Comparison of ENCODE assay signal across 8 cellular contexts in the genomic region with DNA sequence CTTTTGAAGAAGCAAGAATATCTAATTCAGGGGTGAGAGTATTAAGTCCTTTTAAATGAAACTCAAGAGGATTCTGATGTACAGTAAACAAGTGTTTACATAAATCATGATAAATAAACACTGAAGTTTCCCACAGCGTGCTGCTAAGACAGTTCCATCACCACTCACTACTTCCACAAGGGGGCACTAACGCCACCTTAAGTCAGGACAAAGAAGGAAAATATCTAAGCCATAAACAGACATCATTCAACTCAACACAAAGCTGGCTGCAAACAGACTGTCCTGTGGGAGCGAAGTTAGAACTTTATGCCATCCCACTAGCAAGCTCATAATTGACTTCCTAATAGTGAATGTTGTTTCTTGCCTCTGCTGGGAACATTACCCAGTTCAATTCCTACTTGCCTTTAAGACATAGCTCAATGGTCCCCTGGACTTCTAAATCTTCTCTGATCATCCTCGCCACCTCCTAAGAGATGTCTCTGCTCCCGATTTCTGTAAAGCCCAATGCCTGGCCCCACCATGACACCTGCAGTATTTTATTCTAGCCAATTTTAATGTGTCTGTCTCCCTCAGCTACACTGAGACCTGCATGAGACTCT. TPM values are rescaled to one million over a fixed set of nuclear protein-coding genes. Genes with fewer than 3 reads are reported as not detected.
A peak's percentile ranks its signal among the peaks of the same experiment; 100 is the strongest.
DNase-seq lines count a peak whose midpoint lies in the region; ATAC-seq, FAIRE-seq and TF ChIP-seq lines count a peak whose summit lies in the region.

No MANE protein-coding gene starts in this region.

- peaks cover 18% of the 10 kb centered on the region for H3K4me1 Mint-ChIP-seq in activated T-helper 1 cell treated with anti-CD3 and anti-CD28 coated beads, Interleukin-12 subunit alpha, Interleukin-12 subunit beta, Interleukin-2, Interleukin-4 antibody, amounts not matched to agents 30 ng/mL and 10 ng/mL and 1 ng/mL, durations not matched to agents 14 hours and 24 hours and 36 hours (ENCODE audit: low read depth)
- H3K4me1 Mint-ChIP-seq in osteocyte (ENCODE audit: unreplicated experiment) = peaks cover 6% of the 10 kb centered on the region

- peak; percentile 66 for ATAC-seq in GM21367 (IDR thresholded peaks at IDR 0.05; ENCODE audit: unreplicated experiment)

- H3K4me3 ChIP-seq in fibroblast of villous mesenchyme (ENCODE audit: low read depth, low read length) = no peak overlapping the region

- no peaks in the 10 kb centered on the region for H3K9me3 Mint-ChIP-seq in activated T-helper 1 cell treated with anti-CD3 and anti-CD28 coated beads, Interleukin-12 subunit alpha, Interleukin-12 subunit beta, Interleukin-2, Interleukin-4 antibody, amounts not matched to agents 30 ng/mL and 10 ng/mL and 1 ng/mL, durations not matched to agents 14 hours and 24 hours and 36 hours
- H3K9me3 Mint-ChIP-seq in osteocyte (ENCODE audit: unreplicated experiment) = no peaks in the 10 kb centered on the region

- no peak overlapping the region for H3K4me3 Mint-ChIP-seq in activated T-helper 1 cell treated with anti-CD3 and anti-CD28 coated beads, Interleukin-12 subunit alpha, Interleukin-12 subunit beta, Interleukin-2, Interleukin-4 antibody, amounts not matched to agents 30 ng/mL and 10 ng/mL and 1 ng/mL, durations not matched to agents 14 hours and 24 hours and 36 hours
- no peak overlapping the region for H3K4me3 Mint-ChIP-seq in osteocyte (ENCODE audit: unreplicated experiment)

- DNase-seq in D341Med (ENCODE audit: low spot score) = peak; percentile 70
- peak; percentile 77 for DNase-seq in KBM-7
- peak; percentile 39 for DNase-seq in RCC 7860 (ENCODE audit: low spot score)
- peak; percentile 46 for DNase-seq in activated T-helper 1 cell treated with anti-CD3 and anti-CD28 coated beads, Interleukin-12 subunit alpha, Interleukin-12 subunit beta, Interleukin-2, Interleukin-4 antibody, amounts not matched to agents 30 ng/mL and 10 ng/mL and 1 ng/mL, durations not matched to agents 14 hours and 24 hours and 36 hours (ENCODE audit: low spot score)
- peak; percentile 88 for DNase-seq in fibroblast of villous mesenchyme (ENCODE audit: low read depth)
- DNase-seq in osteocyte (ENCODE audit: extremely low spot score, unreplicated experiment) = no peak
- peak; percentile 57 for DNase-seq in ureter (ENCODE audit: low spot score)

- no peak overlapping the region for H3K27ac Mint-ChIP-seq in activated T-helper 1 cell treated with anti-CD3 and anti-CD28 coated beads, Interleukin-12 subunit alpha, Interleukin-12 subunit beta, Interleukin-2, Interleukin-4 antibody, amounts not matched to agents 30 ng/mL and 10 ng/mL and 1 ng/mL, durations not matched to agents 14 hours and 24 hours and 36 hours
- no peak overlapping the region for H3K27ac Mint-ChIP-seq in osteocyte (ENCODE audit: unreplicated experiment)

- FAIRE-seq in RCC 7860 (lab: Jason Lieb, UNC) = peak; percentile 70

- H3K36me3 Mint-ChIP-seq in activated T-helper 1 cell treated with anti-CD3 and anti-CD28 coated beads, Interleukin-12 subunit alpha, Interleukin-12 subunit beta, Interleukin-2, Interleukin-4 antibody, amounts not matched to agents 30 ng/mL and 10 ng/mL and 1 ng/mL, durations not matched to agents 14 hours and 24 hours and 36 hours (ENCODE audit: low read depth) = peaks cover 6% of the 10 kb centered on the region
- H3K36me3 Mint-ChIP-seq in osteocyte (ENCODE audit: unreplicated experiment) = peaks cover 11% of the 10 kb centered on the region

- peak; percentile 83 for TF ChIP-seq CTCF in fibroblast of villous mesenchyme (IDR thresholded peaks at IDR 0.05; ENCODE audit: insufficient read depth, low read depth, low read length)
- TF ChIP-seq CTCF in osteocyte (IDR thresholded peaks at IDR 0.05) = peak; percentile 87

- intact Hi-C loops in activated T-helper 1 cell treated with anti-CD3 and anti-CD28 coated beads, Interleukin-12 subunit alpha, Interleukin-12 subunit beta, Interleukin-2, Interleukin-4 antibody, amounts not matched to agents 30 ng/mL and 10 ng/mL and 1 ng/mL, durations not matched to agents 14 hours and 24 hours and 36 hours (cut with micrococcal nuclease) = loop anchor here (1.0 to 5.0 kb wide), 8 partner anchors 23 to 376 kb away; a partner anchor contains a TSS

- in situ Hi-C loops in KBM-7 (cut with MboI; ENCODE audit: low pct_unique_long_range_greater_than_20kb, low sequenced_read_pairs) = loop anchor here (25.0 kb wide), 1 partner anchor 269 kb away; no protein-coding TSS in a partner anchor

- H3K27me3 Mint-ChIP-seq in activated T-helper 1 cell treated with anti-CD3 and anti-CD28 coated beads, Interleukin-12 subunit alpha, Interleukin-12 subunit beta, Interleukin-2, Interleukin-4 antibody, amounts not matched to agents 30 ng/mL and 10 ng/mL and 1 ng/mL, durations not matched to agents 14 hours and 24 hours and 36 hours (ENCODE audit: insufficient read depth) = no peaks in the 10 kb centered on the region
- H3K27me3 Mint-ChIP-seq in osteocyte (ENCODE audit: unreplicated experiment) = no peaks in the 10 kb centered on the region

RNA-seq across cellular contexts. Expression of a gene that starts 36.5 kb away (rescaled TPM):
- total RNA-seq in activated T-helper 1 cell treated with anti-CD3 and anti-CD28 coated beads, Interleukin-12 subunit alpha, Interleukin-12 subunit beta, Interleukin-2, Interleukin-4 antibody, amounts not matched to agents 30 ng/mL and 10 ng/mL and 1 ng/mL, durations not matched to agents 14 hours and 24 hours and 36 hours = 32.7 and 35.0 TPM in 2 replicates
- total RNA-seq in fibroblast of villous mesenchyme (22.9 and 32.0 TPM in 2 replicates), osteocyte (22.7 and 24.8 TPM in 2 replicates), ureter (20.6 TPM)

RNA-seq across cellular contexts. Expression of a gene that starts 45.4 kb away (rescaled TPM):
- 28.8 and 29.7 TPM in 2 replicates for total RNA-seq in activated T-helper 1 cell treated with anti-CD3 and anti-CD28 coated beads, Interleukin-12 subunit alpha, Interleukin-12 subunit beta, Interleukin-2, Interleukin-4 antibody, amounts not matched to agents 30 ng/mL and 10 ng/mL and 1 ng/mL, durations not matched to agents 14 hours and 24 hours and 36 hours
- total RNA-seq in fibroblast of villous mesenchyme (180 and 242 TPM in 2 replicates), osteocyte (68.3 and 69.1 TPM in 2 replicates), ureter (10.9 TPM)

RNA-seq across cellular contexts. Expression of a gene that starts 48.6 kb away (rescaled TPM):
- total RNA-seq in activated T-helper 1 cell treated with anti-CD3 and anti-CD28 coated beads, Interleukin-12 subunit alpha, Interleukin-12 subunit beta, Interleukin-2, Interleukin-4 antibody, amounts not matched to agents 30 ng/mL and 10 ng/mL and 1 ng/mL, durations not matched to agents 14 hours and 24 hours and 36 hours = 17.9 and 21.8 TPM in 2 replicates
- total RNA-seq in fibroblast of villous mesenchyme (113 and 152 TPM in 2 replicates), osteocyte (61.9 and 68.9 TPM in 2 replicates), ureter (55.2 TPM)
